In the genomic region with DNA sequence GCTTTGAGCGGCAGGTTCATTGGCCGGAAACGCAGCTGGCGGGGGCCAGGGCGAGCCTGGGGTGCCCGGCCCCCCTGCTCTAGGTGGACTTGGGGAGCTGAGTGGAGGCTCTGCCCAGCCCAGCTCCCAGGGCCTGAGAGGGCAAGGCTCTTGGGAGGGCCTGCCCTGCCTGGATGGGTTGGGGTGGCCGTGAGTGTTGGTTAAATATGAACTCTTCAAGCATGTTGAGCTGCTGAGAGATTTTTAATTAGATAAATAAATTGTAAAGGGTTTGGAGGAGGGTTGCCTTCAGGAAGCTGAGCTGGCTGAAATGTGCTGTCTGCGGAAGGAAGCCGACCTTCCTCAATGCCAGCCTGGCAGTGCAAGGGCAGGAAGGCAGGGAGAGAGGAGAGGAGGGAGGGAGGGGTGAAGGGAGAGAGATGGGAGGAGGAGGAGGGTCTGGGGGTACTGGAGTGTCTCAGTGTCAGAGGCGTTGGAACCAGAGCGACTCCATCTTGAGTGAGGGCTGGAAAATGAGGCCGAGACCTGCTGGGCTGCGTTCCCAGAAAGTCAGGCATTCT, we compare ENCODE assay signal across 8 cellular contexts. TPM values are rescaled to one million over a fixed set of nuclear protein-coding genes. Genes with fewer than 3 reads are reported as not detected.
DNase-seq lines count a peak whose midpoint lies in the region; ATAC-seq, FAIRE-seq and TF ChIP-seq lines count a peak whose summit lies in the region.

No MANE protein-coding gene starts in this region.

- no peak for ATAC-seq in CD8-positive, alpha-beta T cell
- ATAC-seq in psoas muscle (peak; percentile 14 to 44 (median 36)), GM19023 (IDR thresholded peaks at IDR 0.05; ENCODE audit: unreplicated experiment) (no peak)

- no peaks in the 10 kb centered on the region for H3K36me3 Mint-ChIP-seq in CD8-positive, alpha-beta T cell

- no peak overlapping the region for H3K27ac ChIP-seq in CD8-positive, alpha-beta T cell (ENCODE audit: low read depth, low read length)
- H3K27ac ChIP-seq in SJSA1 = no peak overlapping the region
- peak overlapping the region; percentile 63 for H3K27ac ChIP-seq in psoas muscle

- H3K9me3 Mint-ChIP-seq in CD8-positive, alpha-beta T cell = no peaks in the 10 kb centered on the region

- no peaks in the 10 kb centered on the region for H3K9me3 ChIP-seq in CD8-positive, alpha-beta T cell (ENCODE audit: low read length)
- no peaks in the 10 kb centered on the region; the same call in 1 of the 2 replicates for H3K9me3 ChIP-seq in SJSA1 (replicated peaks)
- no peaks in the 10 kb centered on the region for H3K9me3 ChIP-seq in psoas muscle

- no peaks in the 10 kb centered on the region for H3K4me1 ChIP-seq in CD8-positive, alpha-beta T cell (ENCODE audit: insufficient read depth, low read length)
- H3K4me1 ChIP-seq in SJSA1 (replicated peaks) (peaks cover 20% of the 10 kb centered on the region), psoas muscle (peaks cover 18% of the 10 kb centered on the region)

- intact Hi-C loops in CD8-positive, alpha-beta T cell (cut with DNase I, micrococcal nuclease) = no loop called here
- intact Hi-C loops in psoas muscle (cut with DNase I) = loop anchor here in 1 of 2 donors (5.0 kb wide), 1 partner anchor 42 kb away; no protein-coding TSS in a partner anchor

- no peak for DNase-seq in CD8-positive, alpha-beta T cell
- no peak for DNase-seq in SJSA1 (ENCODE audit: low read depth in 1 of 2, low spot score in 2 of 2)
- no peak for DNase-seq in fibroblast of villous mesenchyme (ENCODE audit: low read depth)
- no peak for DNase-seq in psoas muscle
- no peak for DNase-seq in stimulated activated CD8-positive, alpha-beta memory T cell treated with anti-CD3 and anti-CD28 coated beads, Interleukin-4, amount 100 ng/mL, for 48 hours
- DNase-seq in H54 (ENCODE audit: insufficient read length, low spot score) = no peak
- DNase-seq in urothelium cell line (ENCODE audit: low spot score) = no peak

- H3K27me3 Mint-ChIP-seq in CD8-positive, alpha-beta T cell (ENCODE audit: low read depth) = peaks cover 18% of the 10 kb centered on the region

- H3K27ac Mint-ChIP-seq in CD8-positive, alpha-beta T cell = no peak overlapping the region

- POLR2A ChIA-PET in CD8-positive, alpha-beta T cell (lab: Charles Lee) = interaction anchor here (1.3 kb wide), 1 partner anchor 30 kb away, joined by 3 read pairs; no protein-coding TSS in a partner anchor

- TF ChIP-seq POLR2A in H54 (IDR thresholded peaks at IDR 0.05; ENCODE audit: low read depth, low read length) = no peak

- peak overlapping the region; percentile 39 for H3K4me3 ChIP-seq in CD8-positive, alpha-beta T cell (ENCODE audit: low read depth, low read length)
- H3K4me3 ChIP-seq in SJSA1 = peak overlapping the region; percentile 34
- H3K4me3 ChIP-seq in fibroblast of villous mesenchyme (ENCODE audit: low read depth, low read length) = peak overlapping the region; percentile 48
- peak overlapping the region; percentile 60 for H3K4me3 ChIP-seq in psoas muscle

- CTCF ChIA-PET in CD8-positive, alpha-beta T cell (lab: Charles Lee) = interaction anchor here (0.7 kb wide), 1 partner anchor 762 kb away, joined by 5 read pairs; no protein-coding TSS in a partner anchor

- H3K4me3 Mint-ChIP-seq in CD8-positive, alpha-beta T cell = peak overlapping the region; percentile 82

- FAIRE-seq in H54 (lab: Jason Lieb, UNC) = no peak
- FAIRE-seq in urothelium cell line (lab: Jason Lieb, UNC) = no peak

- TF ChIP-seq CTCF in CD8-positive, alpha-beta T cell (IDR thresholded peaks at IDR 0.05) = no peak
- TF ChIP-seq CTCF in fibroblast of villous mesenchyme (IDR thresholded peaks at IDR 0.05; ENCODE audit: insufficient read depth, low read depth, low read length) (no peak), psoas muscle (IDR thresholded peaks at IDR 0.05) (no peak)

- peaks cover 9% of the 10 kb centered on the region for H3K4me1 Mint-ChIP-seq in CD8-positive, alpha-beta T cell (ENCODE audit: low read depth)

- H3K27me3 ChIP-seq in CD8-positive, alpha-beta T cell (ENCODE audit: insufficient read depth, low read length) = no peaks in the 10 kb centered on the region
- no peaks in the 10 kb centered on the region for H3K27me3 ChIP-seq in SJSA1 (replicated peaks)
- no peaks in the 10 kb centered on the region for H3K27me3 ChIP-seq in psoas muscle (ENCODE audit: insufficient read depth in 3 of 3, low read length in 2 of 3)

- 25 to 27% (median 25%) methylated on average over 13 of the region's 13 CpGs for WGBS in psoas muscle, 3 donors

- H3K36me3 ChIP-seq in CD8-positive, alpha-beta T cell (ENCODE audit: insufficient read depth, low read length) = no peaks in the 10 kb centered on the region
- H3K36me3 ChIP-seq in SJSA1 (no peaks in the 10 kb centered on the region), psoas muscle (ENCODE audit: insufficient read depth in 1 of 2, low read depth in 1 of 2) (no peaks in the 10 kb centered on the region)

RNA-seq across cellular contexts. Expression of a gene that starts 39.4 kb away (rescaled TPM):
- 10 to 100 TPM; 22.2 to 22.4 TPM for total RNA-seq in CD8-positive, alpha-beta T cell
- total RNA-seq in SJSA1 (2014; rRNA removed; shearing (Covaris generic)) = 4.9 and 13.9 TPM in 2 replicates
- 0.86 and 2.9 TPM in 2 replicates for total RNA-seq in fibroblast of villous mesenchyme
- 10 to 100 TPM in 3 of 4 donors, 1 to 10 TPM in 1; 8.9 to 19.5 (median 15.6) TPM for total RNA-seq in psoas muscle
- 10 to 100 TPM; 17.1 to 34.0 (median 30.7) TPM for polyA plus RNA-seq in psoas muscle

Comparison
In these comparisons a context has a peak if more than half of its experiments do, and no peak if none do; other contexts are left out.
1. ATAC-seq: peak in psoas muscle (4 of 4); none in CD8-positive, alpha-beta T cell (single experiment) and GM19023 (single experiment).
2. Peak in every context shown above with its lines, with median percentiles within 50 percentile points of each other: H3K4me3 ChIP-seq.